Comparison of ENCODE assay signal across 9 cellular contexts in the genomic region with DNA sequence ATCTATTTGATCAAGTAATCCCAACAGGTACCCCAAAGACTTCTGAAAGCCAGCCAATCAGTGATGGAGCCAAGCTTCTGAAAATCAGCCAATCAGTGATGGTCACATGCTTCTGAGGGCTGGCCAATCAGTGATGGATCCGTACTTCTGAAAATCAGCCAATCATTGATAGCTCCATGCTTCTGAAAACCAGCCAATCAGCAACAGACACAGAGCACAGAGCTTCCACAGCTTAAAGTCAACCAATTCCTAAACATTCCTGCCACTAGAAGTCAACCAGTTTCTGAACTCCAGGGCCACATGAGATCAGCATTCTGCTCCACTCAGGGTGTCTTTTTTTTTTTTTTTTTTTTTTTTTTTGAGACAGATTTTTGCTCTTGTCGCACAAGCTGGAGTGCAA. TPM values are rescaled to one million over a fixed set of nuclear protein-coding genes. Genes with fewer than 3 reads are reported as not detected.
DNase-seq lines count a peak whose midpoint lies in the region; ATAC-seq, FAIRE-seq and TF ChIP-seq lines count a peak whose summit lies in the region.
"Had no signal": no experiment of that assay in that cellular context is flagged by ENCODE, and none has a peak within 500 bp of the region (broad histone marks: within the 10 kb centered on the region; RNA-seq: fewer than 3 reads in every experiment).

No MANE protein-coding gene starts in this region.

- CTCF ChIA-PET in K562 (lab: Yijun Ruan, JAX; ENCODE audit: low intra/inter-chr PET ratio) = no interaction called here

- TF ChIP-seq POLR2A in K562 (conservative IDR thresholded peaks at IDR 0.05) (no peak), stomach (IDR thresholded peaks at IDR 0.05) (no peak)

- no peaks in the 10 kb centered on the region for H4K20me1 ChIP-seq in K562 (replicated peaks; ENCODE audit: control insufficient read depth, insufficient read depth, low read length)

- no peak overlapping the region for H3K9ac ChIP-seq in K562 (ENCODE audit: insufficient read depth in 1 of 2, low read depth in 2 of 2, low read length in 2 of 2)

- WGBS in K562 (ENCODE audit: insufficient coverage, low coverage, missing lambda C conversion rate) = 92% methylated on average over 2 of the region's 2 CpGs
- 85 to 95% (median 88%) methylated on average over 2 of the region's 2 CpGs for WGBS in stomach, 5 donors

- H3K27me3 ChIP-seq in K562 (ENCODE audit: control insufficient read depth in 2 of 2, insufficient read depth in 2 of 2, low read length in 2 of 2) = no peaks in the 10 kb centered on the region
- H3K27me3 ChIP-seq in stomach = no peaks in the 10 kb centered on the region

- no TSS peak for BruUV-seq in K562 (replicated peaks; lab: Mats Ljungman, UMichigan)

- H3K79me2 ChIP-seq in K562 (ENCODE audit: control insufficient read depth, insufficient read depth, low read length) = no peaks in the 10 kb centered on the region

- in situ Hi-C loops in K562 (cut with MboI) = loop anchor here (5.0 kb wide), 1 partner anchor 52 kb away; no protein-coding TSS in a partner anchor

- no peak for DNase-seq in activated naive CD4-positive, alpha-beta T cell treated with anti-CD3 and anti-CD28 coated beads, Interleukin-2, amount 50 U/mL, for 72 hours (ENCODE audit: low spot score in 2 of 2)
- DNase-seq in activated naive CD4-positive, alpha-beta T cell treated with Interleukin-2 at 50 U/mL for 16 hours = no peak
- peak; percentile 47 to 88 (median 80) for DNase-seq in K562 (ENCODE audit: extremely low read depth in 1 of 4, low spot score in 3 of 4)
- DNase-seq in urothelium cell line (ENCODE audit: low spot score) = peak; percentile 32
- DNase-seq in NCI-H1417 treated with DMSO at 0.1 percent for 48 hours (lab: John Stamatoyannopoulos, UW) = no peak
- DNase-seq in stomach = no peak
- DNase-seq: stimulated activated CD4-positive, alpha-beta T cell treated with anti-CD3 and anti-CD28 coated beads, Interleukin-1b, Interleukin-23, amount 100 ng/mL, for 48 hours had no signal

- H3K4me3 ChIP-seq in K562 (no peak overlapping the region), stomach (no peak overlapping the region)

- H3K27ac Mint-ChIP-seq in activated naive CD4-positive, alpha-beta T cell treated with anti-CD3 and anti-CD28 coated beads, Interleukin-2, amount 50 U/mL, for 72 hours = no peak overlapping the region
- H3K27ac Mint-ChIP-seq: mesothelial cell of epicardium had no signal

- H3K36me3 ChIP-seq in K562 (ENCODE audit: control insufficient read depth, insufficient read depth, low read length) (peaks cover 19% of the 10 kb centered on the region), stomach (peaks cover 6 to 56% (median 33%) of the 10 kb centered on the region in 4 donors)

- H3K27ac ChIP-seq in K562 (ENCODE audit: extremely low read depth, low read depth, low read length) (no peak overlapping the region), stomach (no peak overlapping the region)
- H3K27ac ChIP-seq: C4-2B had no signal

- H2AFZ ChIP-seq in K562 (ENCODE audit: low read depth, low read length) = no peak overlapping the region

- POLR2A ChIA-PET in K562 (lab: Yijun Ruan, JAX) = interaction anchor here (0.6 to 2.1 kb wide), 10 partner anchors 12 to 229 kb away, joined by 3 to 9 read pairs (median 4); a partner anchor contains a TSS

- TF ChIP-seq CTCF in K562 (IDR thresholded peaks at IDR 0.05 in 2 of 3, conservative IDR thresholded peaks at IDR 0.05 in 1 of 3; ENCODE audit: insufficient read depth in 2 of 3, low read depth in 1 of 3, low read length in 3 of 3) = no peak
- TF ChIP-seq CTCF in stomach (IDR thresholded peaks at IDR 0.05) = no peak

- no peak overlapping the region for H3K4me2 ChIP-seq in K562 (ENCODE audit: insufficient read depth, low read length)

- peak; percentile 29 to 57 for ATAC-seq in activated naive CD4-positive, alpha-beta T cell treated with anti-CD3 and anti-CD28 coated beads, Interleukin-2, amount 50 U/mL, for 72 hours
- peak; percentile 88 for ATAC-seq in K562

- no peaks in the 10 kb centered on the region for H3K9me1 ChIP-seq in K562 (ENCODE audit: control insufficient read depth, insufficient read depth, low read length)

- H3K36me3 Mint-ChIP-seq in activated naive CD4-positive, alpha-beta T cell treated with anti-CD3 and anti-CD28 coated beads, Interleukin-2, amount 50 U/mL, for 72 hours = no peaks in the 10 kb centered on the region

- no peak for TF ChIP-seq EP300 in K562 (IDR thresholded peaks at IDR 0.05; ENCODE audit: low read length)
- TF ChIP-seq EP300 in stomach (IDR thresholded peaks at IDR 0.05) = no peak

- H3K4me1 ChIP-seq in K562 (replicated peaks in 1 of 2; ENCODE audit: control insufficient read depth in 2 of 2, insufficient read depth in 2 of 2, low read length in 2 of 2) = peaks cover 6 to 11% of the 10 kb centered on the region in 2 experiments; a peak in 4 of 5 replicates
- H3K4me1 ChIP-seq in stomach = no peaks in the 10 kb centered on the region

- no peak for TF ChIP-seq RAD21 in K562 (CRISPR knock-in tag; conservative IDR thresholded peaks at IDR 0.05 in 1 of 2, IDR thresholded peaks at IDR 0.05 in 1 of 2)

- H3K9me3 Mint-ChIP-seq in activated naive CD4-positive, alpha-beta T cell treated with anti-CD3 and anti-CD28 coated beads, Interleukin-2, amount 50 U/mL, for 72 hours = no peaks in the 10 kb centered on the region
- H3K9me3 Mint-ChIP-seq: mesothelial cell of epicardium had no signal

- no peaks in the 10 kb centered on the region for H3K9me3 ChIP-seq in K562 (replicated peaks; ENCODE audit: control insufficient read depth, insufficient read depth, low read depth, low read length)
- no peaks in the 10 kb centered on the region for H3K9me3 ChIP-seq in stomach

- FAIRE-seq in K562 (lab: Jason Lieb, UNC) (peak; percentile 90), urothelium cell line (lab: Jason Lieb, UNC) (no peak)

- intact Hi-C loops in K562 (cut with micrococcal nuclease) = no loop called here
- intact Hi-C loops in stomach (cut with DNase I; ENCODE audit: low total_unique reads) = no loop called here

RNA-seq across cellular contexts. Expression of a gene that starts 8.2 kb away (rescaled TPM):
- total RNA-seq in activated naive CD4-positive, alpha-beta T cell treated with anti-CD3 and anti-CD28 coated beads, Interleukin-2, amount 50 U/mL, for 72 hours = 1 to 10 TPM; 1.3 to 1.7 TPM
- total RNA-seq in K562 (2011; cell fraction: chromatin; rRNA removed; ENCODE audit: low replicate concordance) = 0.70 and 1.7 TPM in 2 replicates
- 0.50 and 1.1 TPM in 2 replicates for total RNA-seq in K562 (2011; cell fraction: nucleolus; rRNA removed)
- total RNA-seq in K562 (2011; cell fraction: nucleoplasm; rRNA removed) = 0.53 and 0.88 TPM in 2 replicates
- total RNA-seq in K562 (2014; rRNA removed) = 0.20 TPM in 1 of 2 replicates, not detected in the other
- not detected in 2 replicates for total RNA-seq in K562 (2014; rRNA removed; fragmentation: Illumina TruSeq; extraction: Trizol)
- not detected in 2 replicates for total RNA-seq in K562 (2015; rRNA removed; fragmentation: Illumina TruSeq; extraction: Trizol)
- total RNA-seq in K562 (2021) = 0.16 TPM in 1 of 2 replicates, not detected in the other
- polyA plus RNA-seq in K562 (2011; rRNA removed) = 0.20 TPM in 1 of 2 replicates, not detected in the other
- 0.19 and 0.22 TPM in 2 replicates for polyA plus RNA-seq in K562 (2011; cell fraction: cytosol; rRNA removed)
- 0.60 and 1.2 TPM in 2 replicates for polyA plus RNA-seq in K562 (2011; cell fraction: nucleus; rRNA removed)
- 0.21 and 1.0 TPM in 2 replicates for polyA plus RNA-seq in K562 (2012)
- not detected in 2 replicates for polyA plus RNA-seq in K562 (2014; fragmentation: Illumina TruSeq; extraction: Trizol)
- not detected for polyA plus RNA-seq in K562 (2014; fragmentation: Nextera tagmentation; extraction: Ambion mirVana)
- polyA plus RNA-seq in K562 (2014; rRNA removed) = not detected in 2 replicates
- polyA minus RNA-seq in K562 (2011; rRNA and poly(A)+ RNA removed) = not detected in 2 replicates
- polyA minus RNA-seq in K562 (2011; cell fraction: cytosol; rRNA and poly(A)+ RNA removed) = not detected in 2 replicates
- polyA minus RNA-seq in K562 (2011; cell fraction: nucleus; rRNA and poly(A)+ RNA removed) = not detected in 2 replicates
- 10 to 100 TPM in 2 of 5 donors, 1 to 10 TPM in 2, not detected in 1; 2.8 to 41.4 (median 17.3) TPM for total RNA-seq in stomach
- 1 to 10 TPM; 5.4 to 9.8 (median 9.4) TPM for polyA plus RNA-seq in stomach

RNA-seq across cellular contexts. Expression of a gene that starts 23.9 kb away (rescaled TPM):
- 10 to 100 TPM in 1 of 2 donors, 1 to 10 TPM in 1; 9.1 to 20.3 TPM for total RNA-seq in activated naive CD4-positive, alpha-beta T cell treated with anti-CD3 and anti-CD28 coated beads, Interleukin-2, amount 50 U/mL, for 72 hours
- 22.1 and 56.7 TPM in 2 replicates for total RNA-seq in K562 (2011; cell fraction: chromatin; rRNA removed; ENCODE audit: low replicate concordance)
- 27.5 and 39.4 TPM in 2 replicates for total RNA-seq in K562 (2011; cell fraction: nucleolus; rRNA removed)
- 22.7 and 27.9 TPM in 2 replicates for total RNA-seq in K562 (2011; cell fraction: nucleoplasm; rRNA removed)
- total RNA-seq in K562 (2014; rRNA removed) (17.0 and 20.1 TPM in 2 replicates), K562 (2014; rRNA removed; fragmentation: Illumina TruSeq; extraction: Trizol) (3.3 and 4.4 TPM in 2 replicates), K562 (2015; rRNA removed; fragmentation: Illumina TruSeq; extraction: Trizol) (5.2 and 5.6 TPM in 2 replicates), K562 (2021) (27.2 and 30.8 TPM in 2 replicates), stomach (10 to 100 TPM in 2 of 5 donors, 1 to 10 TPM in 3; 1.7 to 35.6 (median 4.8) TPM)
- polyA plus RNA-seq in K562 (2011; rRNA removed) (13.4 and 25.1 TPM in 2 replicates), K562 (2014; fragmentation: Illumina TruSeq; extraction: Trizol) (11.4 and 18.4 TPM in 2 replicates), K562 (2014; fragmentation: Nextera tagmentation; extraction: Ambion mirVana) (under 1 TPM; 0.07 to 0.31 TPM), K562 (2014; rRNA removed) (22.0 and 23.5 TPM in 2 replicates), stomach (10 to 100 TPM; 30.1 to 85.0 (median 75.3) TPM)
- 20.5 and 26.0 TPM in 2 replicates for polyA plus RNA-seq in K562 (2011; cell fraction: cytosol; rRNA removed)
- polyA plus RNA-seq in K562 (2011; cell fraction: nucleus; rRNA removed) = 33.6 and 37.4 TPM in 2 replicates
- polyA plus RNA-seq in K562 (2012) = 17.0 and 29.2 TPM in 2 replicates
- polyA minus RNA-seq in K562 (2011; rRNA and poly(A)+ RNA removed) = 2.8 and 3.5 TPM in 2 replicates
- polyA minus RNA-seq in K562 (2011; cell fraction: cytosol; rRNA and poly(A)+ RNA removed) = 10.6 and 15.0 TPM in 2 replicates
- 8.1 and 13.7 TPM in 2 replicates for polyA minus RNA-seq in K562 (2011; cell fraction: nucleus; rRNA and poly(A)+ RNA removed)

RNA-seq across cellular contexts. Expression of a gene that starts 27.7 kb away (rescaled TPM):
- 100 to 1,000 TPM in 1 of 2 donors, 10 to 100 TPM in 1; 93.1 to 133 TPM for total RNA-seq in activated naive CD4-positive, alpha-beta T cell treated with anti-CD3 and anti-CD28 coated beads, Interleukin-2, amount 50 U/mL, for 72 hours
- total RNA-seq in K562 (2011; cell fraction: chromatin; rRNA removed; ENCODE audit: low replicate concordance) = 91.7 and 166 TPM in 2 replicates
- total RNA-seq in K562 (2011; cell fraction: nucleolus; rRNA removed) = 117 and 129 TPM in 2 replicates
- 102 and 128 TPM in 2 replicates for total RNA-seq in K562 (2011; cell fraction: nucleoplasm; rRNA removed)
- total RNA-seq in K562 (2014; rRNA removed) (59.1 and 87.0 TPM in 2 replicates), K562 (2014; rRNA removed; fragmentation: Illumina TruSeq; extraction: Trizol) (37.8 and 44.0 TPM in 2 replicates), K562 (2015; rRNA removed; fragmentation: Illumina TruSeq; extraction: Trizol) (34.8 and 35.5 TPM in 2 replicates), K562 (2021) (64.8 and 67.4 TPM in 2 replicates), stomach (100 to 1,000 TPM in 1 of 5 donors, 10 to 100 TPM in 4; 14.6 to 107 (median 35.1) TPM)
- polyA plus RNA-seq in K562 (2011; rRNA removed) (38.1 and 60.9 TPM in 2 replicates), K562 (2014; fragmentation: Illumina TruSeq; extraction: Trizol) (67.6 and 73.7 TPM in 2 replicates), K562 (2014; fragmentation: Nextera tagmentation; extraction: Ambion mirVana) (1 to 10 TPM in 1 of 2 experiments, under 1 TPM in 1; 0.42 to 1.3 TPM), K562 (2014; rRNA removed) (55.7 and 77.6 TPM in 2 replicates), stomach (10 to 100 TPM; 34.6 to 59.8 (median 37.1) TPM)
- 32.7 and 34.1 TPM in 2 replicates for polyA plus RNA-seq in K562 (2011; cell fraction: cytosol; rRNA removed)
- polyA plus RNA-seq in K562 (2011; cell fraction: nucleus; rRNA removed) = 82.3 and 88.1 TPM in 2 replicates
- 62.3 and 136 TPM in 2 replicates for polyA plus RNA-seq in K562 (2012)
- 26.6 and 38.8 TPM in 2 replicates for polyA minus RNA-seq in K562 (2011; rRNA and poly(A)+ RNA removed)
- polyA minus RNA-seq in K562 (2011; cell fraction: cytosol; rRNA and poly(A)+ RNA removed) = 24.1 and 29.0 TPM in 2 replicates
- polyA minus RNA-seq in K562 (2011; cell fraction: nucleus; rRNA and poly(A)+ RNA removed) = 33.5 and 61.9 TPM in 2 replicates

RNA-seq across cellular contexts. Expression of a gene that starts 33.6 kb away (rescaled TPM):
- total RNA-seq in activated naive CD4-positive, alpha-beta T cell treated with anti-CD3 and anti-CD28 coated beads, Interleukin-2, amount 50 U/mL, for 72 hours = 10 to 100 TPM; 33.9 to 72.1 TPM
- total RNA-seq in K562 (2011; cell fraction: chromatin; rRNA removed; ENCODE audit: low replicate concordance) = 51.3 and 119 TPM in 2 replicates
- 57.0 and 58.4 TPM in 2 replicates for total RNA-seq in K562 (2011; cell fraction: nucleolus; rRNA removed)
- 47.7 and 57.1 TPM in 2 replicates for total RNA-seq in K562 (2011; cell fraction: nucleoplasm; rRNA removed)
- total RNA-seq in K562 (2014; rRNA removed) = 57.8 and 69.7 TPM in 2 replicates
- 12.4 and 18.9 TPM in 2 replicates for total RNA-seq in K562 (2014; rRNA removed; fragmentation: Illumina TruSeq; extraction: Trizol)
- total RNA-seq in K562 (2015; rRNA removed; fragmentation: Illumina TruSeq; extraction: Trizol) = 31.4 and 32.6 TPM in 2 replicates
- 79.6 and 84.8 TPM in 2 replicates for total RNA-seq in K562 (2021)
- polyA plus RNA-seq in K562 (2011; rRNA removed) = 29.7 and 54.4 TPM in 2 replicates
- 62.1 and 122 TPM in 2 replicates for polyA plus RNA-seq in K562 (2011; cell fraction: cytosol; rRNA removed)
- polyA plus RNA-seq in K562 (2011; cell fraction: nucleus; rRNA removed) = 58.1 and 87.7 TPM in 2 replicates
- 50.4 and 57.4 TPM in 2 replicates for polyA plus RNA-seq in K562 (2012)
- 53.9 and 68.4 TPM in 2 replicates for polyA plus RNA-seq in K562 (2014; fragmentation: Illumina TruSeq; extraction: Trizol)
- polyA plus RNA-seq in K562 (2014; fragmentation: Nextera tagmentation; extraction: Ambion mirVana) = 10 to 100 TPM in 1 of 2 experiments, 1 to 10 TPM in 1; 3.4 to 17.0 TPM
- 61.3 and 70.5 TPM in 2 replicates for polyA plus RNA-seq in K562 (2014; rRNA removed)
- polyA minus RNA-seq in K562 (2011; rRNA and poly(A)+ RNA removed) = 19.9 and 22.6 TPM in 2 replicates
- polyA minus RNA-seq in K562 (2011; cell fraction: cytosol; rRNA and poly(A)+ RNA removed) = 31.7 and 42.9 TPM in 2 replicates
- polyA minus RNA-seq in K562 (2011; cell fraction: nucleus; rRNA and poly(A)+ RNA removed) = 13.1 and 17.9 TPM in 2 replicates
- 100 to 1,000 TPM in 1 of 5 donors, 10 to 100 TPM in 4; 22.0 to 320 (median 23.9) TPM for total RNA-seq in stomach
- polyA plus RNA-seq in stomach = 10 to 100 TPM; 65.8 to 74.5 (median 68.5) TPM

RNA-seq across cellular contexts. Expression of a gene that starts 54.1 kb away (rescaled TPM):
- 1 to 10 TPM in 1 of 2 donors, under 1 TPM in 1; 0.52 to 1.1 TPM for total RNA-seq in activated naive CD4-positive, alpha-beta T cell treated with anti-CD3 and anti-CD28 coated beads, Interleukin-2, amount 50 U/mL, for 72 hours
- 0.46 and 1.5 TPM in 2 replicates for total RNA-seq in K562 (2011; cell fraction: chromatin; rRNA removed; ENCODE audit: low replicate concordance)
- total RNA-seq in K562 (2011; cell fraction: nucleolus; rRNA removed) = 1.2 and 1.7 TPM in 2 replicates
- total RNA-seq in K562 (2011; cell fraction: nucleoplasm; rRNA removed) = 0.53 and 2.4 TPM in 2 replicates
- total RNA-seq in K562 (2014; rRNA removed) (0.05 TPM in 1 of 2 replicates, not detected in the other), K562 (2014; rRNA removed; fragmentation: Illumina TruSeq; extraction: Trizol) (0.07 TPM in 1 of 2 replicates, not detected in the other), K562 (2015; rRNA removed; fragmentation: Illumina TruSeq; extraction: Trizol) (0.11 TPM in 2 replicates), K562 (2021) (0.89 and 1.5 TPM in 2 replicates), stomach (1 to 10 TPM in 2 of 5 donors, not detected in 3; 1.2 to 1.3 TPM)
- polyA plus RNA-seq in K562 (2011; rRNA removed) (0.25 and 1.4 TPM in 2 replicates), K562 (2014; fragmentation: Illumina TruSeq; extraction: Trizol) (0.15 and 0.19 TPM in 2 replicates), K562 (2014; fragmentation: Nextera tagmentation; extraction: Ambion mirVana) (under 1 TPM in 1 of 2 experiments, not detected in 1; 0.18 TPM), K562 (2014; rRNA removed) (0.38 and 1.1 TPM in 2 replicates), stomach (not detected)
- polyA plus RNA-seq in K562 (2011; cell fraction: cytosol; rRNA removed) = 0.49 and 1.2 TPM in 2 replicates
- polyA plus RNA-seq in K562 (2011; cell fraction: nucleus; rRNA removed) = 0.37 and 2.6 TPM in 2 replicates
- 0.53 and 0.68 TPM in 2 replicates for polyA plus RNA-seq in K562 (2012)
- 0.53 and 0.90 TPM in 2 replicates for polyA minus RNA-seq in K562 (2011; rRNA and poly(A)+ RNA removed)
- 2.3 TPM in 1 of 2 replicates, not detected in the other for polyA minus RNA-seq in K562 (2011; cell fraction: cytosol; rRNA and poly(A)+ RNA removed)
- polyA minus RNA-seq in K562 (2011; cell fraction: nucleus; rRNA and poly(A)+ RNA removed) = 0.78 TPM in 1 of 2 replicates, not detected in the other

Comparison
In these comparisons a context has a peak if more than half of its experiments do, and no peak if none do; other contexts are left out.
1. DNase-seq: peak in K562 (4 of 4) and urothelium cell line (single experiment); none in activated naive CD4-positive, alpha-beta T cell treated with anti-CD3 and anti-CD28 coated beads, Interleukin-2, amount 50 U/mL, for 72 hours (0 of 2), activated naive CD4-positive, alpha-beta T cell treated with Interleukin-2 at 50 U/mL for 16 hours (single experiment), NCI-H1417 treated with DMSO at 0.1 percent for 48 hours (single experiment) and stomach (single experiment).